8 cellular contexts compared by ENCODE assay signal in the genomic region with DNA sequence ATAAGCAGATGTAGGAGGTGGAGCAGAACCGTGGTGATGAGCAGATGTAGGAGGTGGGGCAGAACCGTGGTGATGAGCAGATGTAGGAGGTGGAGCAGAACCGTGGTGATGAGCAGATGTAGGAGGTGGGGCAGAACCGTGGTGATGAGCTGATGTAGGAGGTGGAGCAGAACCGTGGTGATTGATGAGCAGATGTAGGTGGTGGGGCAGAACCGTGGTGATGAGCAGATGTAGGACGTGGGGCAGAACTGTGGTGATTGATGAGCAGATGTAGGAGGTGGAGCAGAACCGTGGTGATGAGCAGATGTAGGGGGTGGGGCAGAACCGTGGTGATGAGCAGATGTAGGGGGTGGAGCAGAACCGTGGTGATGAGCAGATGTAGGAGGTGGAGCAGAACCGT. TPM values are rescaled to one million over a fixed set of nuclear protein-coding genes. Genes with fewer than 3 reads are reported as not detected.
DNase-seq lines count a peak whose midpoint lies in the region; ATAC-seq and TF ChIP-seq lines count a peak whose summit lies in the region.
"Not testable (repeated sequence)": the region's sequence is repeated elsewhere in the genome, so short reads cannot be mapped to it uniquely, and the experiment has no call there.
"Had no signal": no experiment of that assay in that cellular context is flagged by ENCODE, and none has a peak within 500 bp of the region (broad histone marks: within the 10 kb centered on the region; RNA-seq: fewer than 3 reads in every experiment).

No MANE protein-coding gene starts in this region.

- CTCF ChIA-PET in activated CD8-positive, alpha-beta T cell treated with anti-CD3 and anti-CD28 coated beads for 36 hours (lab: Charles Lee): interaction anchor here (1.3 kb wide), 1 partner anchor 129 kb away, joined by 5 read pairs; no protein-coding TSS in a partner anchor

- POLR2A ChIA-PET in activated CD8-positive, alpha-beta T cell treated with anti-CD3 and anti-CD28 coated beads for 36 hours (lab: Charles Lee): interaction anchor here (1.1 kb wide), 1 partner anchor 129 kb away, joined by 3 read pairs; no protein-coding TSS in a partner anchor

- intact Hi-C loops in activated CD8-positive, alpha-beta T cell treated with anti-CD3 and anti-CD28 coated beads for 36 hours (cut with micrococcal nuclease): not testable (repeated sequence)
- intact Hi-C loops in activated T-helper 1 cell treated with anti-CD3 and anti-CD28 coated beads, Interleukin-12 subunit alpha, Interleukin-12 subunit beta, Interleukin-2, Interleukin-4 antibody, amounts not matched to agents 30 ng/mL and 10 ng/mL and 1 ng/mL, durations not matched to agents 14 hours and 24 hours and 36 hours (cut with micrococcal nuclease): loop anchor here (1.0 kb wide), 1 partner anchor 107 kb away; no protein-coding TSS in a partner anchor

- ATAC-seq in activated CD8-positive, alpha-beta T cell treated with anti-CD3 and anti-CD28 coated beads for 36 hours: not testable (repeated sequence)

- H3K27me3 Mint-ChIP-seq in activated CD8-positive, alpha-beta T cell treated with anti-CD3 and anti-CD28 coated beads for 36 hours: peaks cover 37% of the 10 kb centered on the region
- peaks cover 21% of the 10 kb centered on the region for H3K27me3 Mint-ChIP-seq in activated T-helper 1 cell treated with anti-CD3 and anti-CD28 coated beads, Interleukin-12 subunit alpha, Interleukin-12 subunit beta, Interleukin-2, Interleukin-4 antibody, amounts not matched to agents 30 ng/mL and 10 ng/mL and 1 ng/mL, durations not matched to agents 14 hours and 24 hours and 36 hours (ENCODE audit: insufficient read depth)

- H3K4me1 Mint-ChIP-seq in activated CD8-positive, alpha-beta T cell treated with anti-CD3 and anti-CD28 coated beads for 36 hours (ENCODE audit: low read depth): peaks cover 27% of the 10 kb centered on the region
- H3K4me1 Mint-ChIP-seq in activated T-helper 1 cell treated with anti-CD3 and anti-CD28 coated beads, Interleukin-12 subunit alpha, Interleukin-12 subunit beta, Interleukin-2, Interleukin-4 antibody, amounts not matched to agents 30 ng/mL and 10 ng/mL and 1 ng/mL, durations not matched to agents 14 hours and 24 hours and 36 hours (ENCODE audit: low read depth): peaks cover 30% of the 10 kb centered on the region

- not testable (repeated sequence) for H3K4me3 Mint-ChIP-seq in activated CD8-positive, alpha-beta T cell treated with anti-CD3 and anti-CD28 coated beads for 36 hours; activated T-helper 1 cell treated with anti-CD3 and anti-CD28 coated beads, Interleukin-12 subunit alpha, Interleukin-12 subunit beta, Interleukin-2, Interleukin-4 antibody, amounts not matched to agents 30 ng/mL and 10 ng/mL and 1 ng/mL, durations not matched to agents 14 hours and 24 hours and 36 hours

- not testable (repeated sequence) for H3K9me3 Mint-ChIP-seq in activated CD8-positive, alpha-beta T cell treated with anti-CD3 and anti-CD28 coated beads for 36 hours; activated T-helper 1 cell treated with anti-CD3 and anti-CD28 coated beads, Interleukin-12 subunit alpha, Interleukin-12 subunit beta, Interleukin-2, Interleukin-4 antibody, amounts not matched to agents 30 ng/mL and 10 ng/mL and 1 ng/mL, durations not matched to agents 14 hours and 24 hours and 36 hours

- not testable (repeated sequence) for H3K27ac Mint-ChIP-seq in activated CD8-positive, alpha-beta T cell treated with anti-CD3 and anti-CD28 coated beads for 36 hours
- H3K27ac Mint-ChIP-seq in activated T-helper 1 cell treated with anti-CD3 and anti-CD28 coated beads, Interleukin-12 subunit alpha, Interleukin-12 subunit beta, Interleukin-2, Interleukin-4 antibody, amounts not matched to agents 30 ng/mL and 10 ng/mL and 1 ng/mL, durations not matched to agents 14 hours and 24 hours and 36 hours: peak overlapping the region; percentile 82

- peaks cover 46 to 91% (median 77%) of the 10 kb centered on the region in 11 experiments for H3K9me3 ChIP-seq in BLaER1 treated with 17β-estradiol and CSF1 and Interleukin-3, amounts not matched to agents 10 nM and 100 nM (replicated peaks in 1 of 11)

- not testable (repeated sequence) for H3K27me3 ChIP-seq in BLaER1 treated with 17β-estradiol and CSF1 and Interleukin-3, amounts not matched to agents 10 nM and 100 nM

- not testable (repeated sequence) for H3K9ac ChIP-seq in BLaER1 treated with 17β-estradiol and CSF1 and Interleukin-3, amounts not matched to agents 10 nM and 100 nM

- H3K36me3 Mint-ChIP-seq in activated CD8-positive, alpha-beta T cell treated with anti-CD3 and anti-CD28 coated beads for 36 hours (ENCODE audit: low read depth); activated T-helper 1 cell treated with anti-CD3 and anti-CD28 coated beads, Interleukin-12 subunit alpha, Interleukin-12 subunit beta, Interleukin-2, Interleukin-4 antibody, amounts not matched to agents 30 ng/mL and 10 ng/mL and 1 ng/mL, durations not matched to agents 14 hours and 24 hours and 36 hours (ENCODE audit: low read depth): not testable (repeated sequence)

- not testable (repeated sequence) for H3K4me3 ChIP-seq in BLaER1 treated with 17β-estradiol and CSF1 and Interleukin-3, amounts not matched to agents 10 nM and 100 nM; GM12865 (ENCODE audit: low read depth, low read length); fibroblast of mammary gland (ENCODE audit: control insufficient read depth, low read depth, low read length)

- not testable (repeated sequence) for TF ChIP-seq CTCF in GM12865 (IDR thresholded peaks at IDR 0.05; ENCODE audit: insufficient read depth, low read depth, low read length, missing control alignments); activated CD8-positive, alpha-beta T cell treated with anti-CD3 and anti-CD28 coated beads for 36 hours (IDR thresholded peaks at IDR 0.05); fibroblast of mammary gland (conservative IDR thresholded peaks at IDR 0.05; ENCODE audit: control insufficient read depth, insufficient read depth, low read depth, low read length)

- not testable (repeated sequence) for H3K36me3 ChIP-seq in BLaER1 treated with 17β-estradiol and CSF1 and Interleukin-3, amounts not matched to agents 10 nM and 100 nM

- H3K4me2 ChIP-seq in BLaER1 treated with 17β-estradiol and CSF1 and Interleukin-3, amounts not matched to agents 10 nM and 100 nM: not testable (repeated sequence)

- DNase-seq in GM12865 (ENCODE audit: low read depth): peak; percentile 35
- DNase-seq in NCI-H82 (lab: John Stamatoyannopoulos, UW): peak; percentile 41
- DNase-seq in activated CD8-positive, alpha-beta T cell treated with anti-CD3 and anti-CD28 coated beads for 36 hours: peak; percentile 34
- not testable (repeated sequence) for DNase-seq in activated T-helper 1 cell treated with anti-CD3 and anti-CD28 coated beads, Interleukin-12 subunit alpha, Interleukin-12 subunit beta, Interleukin-2, Interleukin-4 antibody, amounts not matched to agents 30 ng/mL and 10 ng/mL and 1 ng/mL, durations not matched to agents 14 hours and 24 hours and 36 hours (ENCODE audit: low spot score)
- DNase-seq in fibroblast of mammary gland (ENCODE audit: low read depth): peak; percentile 79
- peak; percentile 22 to 28 for DNase-seq in stimulated activated CD8-positive, alpha-beta memory T cell treated with anti-CD3 and anti-CD28 coated beads, Interleukin-15, amount 100 ng/mL, for 48 hours (ENCODE audit: low read depth in 2 of 2)

- H3K4me1 ChIP-seq in BLaER1 treated with 17β-estradiol and CSF1 and Interleukin-3, amounts not matched to agents 10 nM and 100 nM: peaks cover 6 to 25% (median 18%) of the 10 kb centered on the region in 10 experiments; a peak in 18 of 20 replicates

- not testable (repeated sequence) for H4K20me1 ChIP-seq in BLaER1 treated with 17β-estradiol and CSF1 and Interleukin-3, amounts not matched to agents 10 nM and 100 nM

- H3K27ac ChIP-seq in BLaER1 treated with 17β-estradiol and CSF1 and Interleukin-3, amounts not matched to agents 10 nM and 100 nM: peak overlapping the region in 7 of 11 experiments; percentile 23 to 67 (median 49); a peak in 8 of 22 replicates

RNA-seq across cellular contexts. Expression of a gene that starts 27.0 kb away (rescaled TPM):
- total RNA-seq in activated CD8-positive, alpha-beta T cell treated with anti-CD3 and anti-CD28 coated beads for 36 hours: under 1 TPM; 0.13 to 0.25 TPM
- 0.08 and 0.15 TPM in 2 replicates for total RNA-seq in activated T-helper 1 cell treated with anti-CD3 and anti-CD28 coated beads, Interleukin-12 subunit alpha, Interleukin-12 subunit beta, Interleukin-2, Interleukin-4 antibody, amounts not matched to agents 30 ng/mL and 10 ng/mL and 1 ng/mL, durations not matched to agents 14 hours and 24 hours and 36 hours
- total RNA-seq: M059J had no signal

RNA-seq across cellular contexts. Expression of a gene that starts 37.3 kb away (rescaled TPM):
- 10 to 100 TPM; 20.0 to 20.4 TPM for total RNA-seq in activated CD8-positive, alpha-beta T cell treated with anti-CD3 and anti-CD28 coated beads for 36 hours
- total RNA-seq in activated T-helper 1 cell treated with anti-CD3 and anti-CD28 coated beads, Interleukin-12 subunit alpha, Interleukin-12 subunit beta, Interleukin-2, Interleukin-4 antibody, amounts not matched to agents 30 ng/mL and 10 ng/mL and 1 ng/mL, durations not matched to agents 14 hours and 24 hours and 36 hours: 32.0 and 34.2 TPM in 2 replicates
